In genomic region chr6:18491303-18492090, GRCh38 we compare ENCODE assay signal across 1 cellular context.
TF ChIP-seq lines count a peak whose summit lies in the region.

No MANE protein-coding gene starts in this region.

TF ChIP-seq in H1, 55 proteins besides CTCF, POLR2A, EP300 and RAD21:
- TF ChIP-seq BACH1 (IDR thresholded peaks at IDR 0.05; ENCODE audit: low read length) = no peak
- TF ChIP-seq TAF7 (optimal IDR thresholded peaks at IDR 0.05; ENCODE audit: borderline replicate concordance, low read depth, low read length) = no peak
- no peak for TF ChIP-seq SP4 (IDR thresholded peaks at IDR 0.05; ENCODE audit: low read length)
- TF ChIP-seq PHF8 (conservative IDR thresholded peaks at IDR 0.05; ENCODE audit: low read depth, low read length) = no peak
- no peak for TF ChIP-seq TAF1 (IDR thresholded peaks at IDR 0.05; ENCODE audit: low read depth, low read length)
